ENCODE assay signal across 14 cellular contexts in genomic region chr10:96835826-96836365, GRCh38. TPM values are rescaled to one million over a fixed set of nuclear protein-coding genes. Genes with fewer than 3 reads are reported as not detected.
DNase-seq lines count a peak whose midpoint lies in the region; ATAC-seq, FAIRE-seq and TF ChIP-seq lines count a peak whose summit lies in the region.
"Had no signal": no experiment of that assay in that cellular context is flagged by ENCODE, and none has a peak within 500 bp of the region (broad histone marks: within the 10 kb centered on the region; RNA-seq: fewer than 3 reads in every experiment).

No MANE protein-coding gene starts in this region.

- no peak for TF ChIP-seq CTCF in AG10803 (conservative IDR thresholded peaks at IDR 0.05; ENCODE audit: low read length)
- TF ChIP-seq CTCF in mesothelial cell of epicardium (IDR thresholded peaks at IDR 0.05; ENCODE audit: unreplicated experiment), result no peak

- no peak for TF ChIP-seq POLR2A in GM12891 (IDR thresholded peaks at IDR 0.05; ENCODE audit: low read depth, low read length)

- ATAC-seq in activated naive CD8-positive, alpha-beta T cell treated with anti-CD3 and anti-CD28 coated beads, Interleukin-2, amount 50 U/mL, for 24 hours, result no peak
- ATAC-seq in HG02970 (IDR thresholded peaks at IDR 0.05; ENCODE audit: low FRiP score, unreplicated experiment), result no peak
- ATAC-seq: upper lobe of right lung had no signal

- H3K4me3 ChIP-seq in AG10803 (ENCODE audit: low read length), result no peak overlapping the region
- H3K4me3 ChIP-seq: upper lobe of right lung had no signal

- DNase-seq in AG10803 (ENCODE audit: low read depth) (peak; percentile 65), GM12891 (ENCODE audit: insufficient read length, low spot score) (no peak), mesothelial cell of epicardium (ENCODE audit: low spot score in 2 of 2, unreplicated experiment in 2 of 2) (no peak), DMS53 treated with DMSO at 0.1 percent for 48 hours (lab: John Stamatoyannopoulos, UW; ENCODE audit: unreplicated experiment) (no peak), NCI-H2196 treated with DMSO at 0.1 percent for 48 hours (lab: John Stamatoyannopoulos, UW; ENCODE audit: unreplicated experiment) (no peak), cortex of kidney (lab: John Stamatoyannopoulos, UW) (no peak)
- DNase-seq in activated naive CD8-positive, alpha-beta T cell treated with anti-CD3 and anti-CD28 coated beads, Interleukin-2, amount 50 U/mL, for 24 hours, result no peak
- DNase-seq: activated effector memory CD4-positive, alpha-beta T cell treated with Interleukin-2 at 50 U/mL for 16 hours; DMS 273 treated with DMSO at 0.1 percent for 48 hours; midbrain; NCI-H2171; stimulated activated CD4-positive, alpha-beta T cell treated with anti-CD3 and anti-CD28 coated beads, Interleukin-2, amount 100 ng/mL, for 24 hours; upper lobe of right lung had no signal

- no peaks in the 10 kb centered on the region for H3K27me3 Mint-ChIP-seq in activated naive CD8-positive, alpha-beta T cell treated with anti-CD3 and anti-CD28 coated beads, Interleukin-2, amount 50 U/mL, for 24 hours
- H3K27me3 Mint-ChIP-seq in mesothelial cell of epicardium (ENCODE audit: low read depth), result no peaks in the 10 kb centered on the region

- no peaks in the 10 kb centered on the region for H3K9me3 Mint-ChIP-seq in activated naive CD8-positive, alpha-beta T cell treated with anti-CD3 and anti-CD28 coated beads, Interleukin-2, amount 50 U/mL, for 24 hours
- peaks cover 5% of the 10 kb centered on the region for H3K9me3 Mint-ChIP-seq in mesothelial cell of epicardium

- H3K36me3 Mint-ChIP-seq in activated naive CD8-positive, alpha-beta T cell treated with anti-CD3 and anti-CD28 coated beads, Interleukin-2, amount 50 U/mL, for 24 hours (ENCODE audit: low read depth), result peaks cover 15% of the 10 kb centered on the region
- peaks cover 12% of the 10 kb centered on the region for H3K36me3 Mint-ChIP-seq in mesothelial cell of epicardium

- H3K4me3 Mint-ChIP-seq in activated naive CD8-positive, alpha-beta T cell treated with anti-CD3 and anti-CD28 coated beads, Interleukin-2, amount 50 U/mL, for 24 hours, result peak overlapping the region; percentile 55
- peak overlapping the region; percentile 35 for H3K4me3 Mint-ChIP-seq in mesothelial cell of epicardium

- H3K4me1 Mint-ChIP-seq in activated naive CD8-positive, alpha-beta T cell treated with anti-CD3 and anti-CD28 coated beads, Interleukin-2, amount 50 U/mL, for 24 hours, result peaks cover 71% of the 10 kb centered on the region
- H3K4me1 Mint-ChIP-seq in mesothelial cell of epicardium, result peaks cover 49% of the 10 kb centered on the region

- FAIRE-seq in GM12891 (lab: Jason Lieb, UNC), result peak; percentile 52

- peak overlapping the region; percentile 16 for H3K27ac Mint-ChIP-seq in activated naive CD8-positive, alpha-beta T cell treated with anti-CD3 and anti-CD28 coated beads, Interleukin-2, amount 50 U/mL, for 24 hours
- peak overlapping the region; percentile 89 for H3K27ac Mint-ChIP-seq in mesothelial cell of epicardium

TF ChIP-seq in GM12891, 5 proteins besides CTCF, POLR2A, EP300 and RAD21:
- TF ChIP-seq SPI1 (IDR thresholded peaks at IDR 0.05; ENCODE audit: low read depth, low read length) (no peak), POU2F2 (IDR thresholded peaks at IDR 0.05; ENCODE audit: low read depth, low read length) (no peak), TAF1 (IDR thresholded peaks at IDR 0.05; ENCODE audit: low read depth, low read length) (no peak), POLR2AphosphoS5 (IDR thresholded peaks at IDR 0.05; ENCODE audit: low read depth, low read length) (no peak), PAX5 (IDR thresholded peaks at IDR 0.05; ENCODE audit: insufficient read depth, low read length, severe bottlenecking) (no peak)

RNA-seq across cellular contexts. Expression of gene LCOR, which starts 3.8 kb away (rescaled TPM):
- 5.8 TPM for polyA plus RNA-seq in GM12891 (2012; ENCODE audit: low read depth, missing spikeins)
- total RNA-seq in mesothelial cell of epicardium, result 65.8 to 70.9 TPM (median 68.2 TPM) in 3 replicates
